ENCODE assay signal across 12 cellular contexts in the genomic region with DNA sequence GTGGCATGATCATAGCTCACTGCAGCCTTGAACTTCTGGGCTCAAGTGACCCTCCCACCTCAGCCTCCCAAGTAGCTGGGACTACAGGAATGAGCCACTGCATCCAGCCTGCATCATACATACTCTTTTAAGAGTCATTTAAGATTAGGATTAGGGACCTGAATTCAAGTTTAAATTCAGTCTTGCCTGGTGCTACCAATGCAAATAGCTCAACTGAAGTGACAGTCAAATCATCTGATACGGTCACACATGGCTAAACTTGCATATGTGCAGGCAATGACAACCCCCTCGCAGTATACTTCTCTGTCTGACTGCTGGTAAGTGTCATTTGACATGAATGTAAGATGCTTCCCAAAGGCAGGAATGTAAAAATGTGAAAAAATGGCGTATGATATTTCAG. TPM values are rescaled to one million over a fixed set of nuclear protein-coding genes. Genes with fewer than 3 reads are reported as not detected.
A peak's percentile ranks its signal among the peaks of the same experiment; 100 is the strongest.
DNase-seq lines count a peak whose midpoint lies in the region; ATAC-seq and TF ChIP-seq lines count a peak whose summit lies in the region.
"Had no signal": no experiment of that assay in that cellular context is flagged by ENCODE, and none has a peak within 500 bp of the region (broad histone marks: within the 10 kb centered on the region; RNA-seq: fewer than 3 reads in every experiment).

No MANE protein-coding gene starts in this region.

- no peaks in the 10 kb centered on the region for H3K36me3 Mint-ChIP-seq in activated T-cell treated with anti-CD3 and anti-CD28 coated beads, Interleukin-2, amount 50 U/mL, for 72 hours (ENCODE audit: insufficient read depth in 2 of 2)
- no peaks in the 10 kb centered on the region for H3K36me3 Mint-ChIP-seq in activated T-cell treated with anti-CD3 and anti-CD28 coated beads, Interleukin-2, amount 50 U/mL, for 24 hours (ENCODE audit: low read depth)
- H3K36me3 Mint-ChIP-seq in type B pancreatic cell: no peaks in the 10 kb centered on the region

- peaks cover 21% of the 10 kb centered on the region for H3K4me1 Mint-ChIP-seq in activated T-cell treated with anti-CD3 and anti-CD28 coated beads, Interleukin-2, amount 50 U/mL, for 72 hours (ENCODE audit: low read depth)
- H3K4me1 Mint-ChIP-seq in activated T-cell treated with anti-CD3 and anti-CD28 coated beads, Interleukin-2, amount 50 U/mL, for 24 hours (ENCODE audit: low read depth): peaks cover 22% of the 10 kb centered on the region
- peaks cover 9% of the 10 kb centered on the region for H3K4me1 Mint-ChIP-seq in type B pancreatic cell (ENCODE audit: unreplicated experiment)

- TF ChIP-seq CTCF in type B pancreatic cell (conservative IDR thresholded peaks at IDR 0.05): no peak

- H3K9me3 Mint-ChIP-seq in activated T-cell treated with anti-CD3 and anti-CD28 coated beads, Interleukin-2, amount 50 U/mL, for 72 hours: no peaks in the 10 kb centered on the region
- H3K9me3 Mint-ChIP-seq in activated T-cell treated with anti-CD3 and anti-CD28 coated beads, Interleukin-2, amount 50 U/mL, for 24 hours: no peaks in the 10 kb centered on the region
- no peaks in the 10 kb centered on the region for H3K9me3 Mint-ChIP-seq in type B pancreatic cell

- H3K4me3 Mint-ChIP-seq in activated T-cell treated with anti-CD3 and anti-CD28 coated beads, Interleukin-2, amount 50 U/mL, for 72 hours: peak overlapping the region in 1 of 2 donors; percentile 76
- no peak overlapping the region for H3K4me3 Mint-ChIP-seq in activated T-cell treated with anti-CD3 and anti-CD28 coated beads, Interleukin-2, amount 50 U/mL, for 24 hours
- H3K4me3 Mint-ChIP-seq in type B pancreatic cell: no peak overlapping the region

- H3K27me3 Mint-ChIP-seq in activated T-cell treated with anti-CD3 and anti-CD28 coated beads, Interleukin-2, amount 50 U/mL, for 72 hours (ENCODE audit: low read depth): peaks cover 11% of the 10 kb centered on the region
- peaks cover 2% of the 10 kb centered on the region for H3K27me3 Mint-ChIP-seq in activated T-cell treated with anti-CD3 and anti-CD28 coated beads, Interleukin-2, amount 50 U/mL, for 24 hours
- peaks cover 8% of the 10 kb centered on the region for H3K27me3 Mint-ChIP-seq in type B pancreatic cell

- peak in 1 of 2 donors; percentile 15 for ATAC-seq in activated T-cell treated with anti-CD3 and anti-CD28 coated beads, Interleukin-2, amount 50 U/mL, for 72 hours (replicated peaks in 1 of 2)
- peak; percentile 42 for ATAC-seq in HG02870 (IDR thresholded peaks at IDR 0.05; ENCODE audit: unreplicated experiment)

- no peak for DNase-seq in activated T-cell treated with anti-CD3 and anti-CD28 coated beads, Interleukin-2, amount 50 U/mL, for 72 hours
- DNase-seq in activated T-cell treated with anti-CD3 and anti-CD28 coated beads, Interleukin-2, amount 50 U/mL, for 24 hours: no peak
- DNase-seq in NAMALWA (ENCODE audit: low spot score) (peak; percentile 80), type B pancreatic cell (ENCODE audit: extremely low spot score, unreplicated experiment) (peak; percentile 18), SW 1271 (lab: John Stamatoyannopoulos, UW) (no peak), KBM-7 (no peak), SW480 (ENCODE audit: low spot score) (no peak)
- DNase-seq: ACHN, NCI-H2171 had no signal

- H3K27ac Mint-ChIP-seq in activated T-cell treated with anti-CD3 and anti-CD28 coated beads, Interleukin-2, amount 50 U/mL, for 72 hours: peak overlapping the region; percentile 67
- no peak overlapping the region for H3K27ac Mint-ChIP-seq in activated T-cell treated with anti-CD3 and anti-CD28 coated beads, Interleukin-2, amount 50 U/mL, for 24 hours
- no peak overlapping the region for H3K27ac Mint-ChIP-seq in type B pancreatic cell

- in situ Hi-C loops in KBM-7 (cut with MboI; ENCODE audit: low pct_unique_long_range_greater_than_20kb, low sequenced_read_pairs): no loop called here

RNA-seq across cellular contexts. Expression of a gene that starts 31.8 kb away (rescaled TPM):
- total RNA-seq in activated T-cell treated with anti-CD3 and anti-CD28 coated beads, Interleukin-2, amount 50 U/mL, for 72 hours: 10 to 100 TPM; 40.3 to 40.5 TPM
- 34.8 and 41.3 TPM in 2 replicates for total RNA-seq in type B pancreatic cell (ENCODE audit: low replicate concordance)

RNA-seq across cellular contexts. Expression of a gene that starts 59.4 kb away (rescaled TPM):
- total RNA-seq in activated T-cell treated with anti-CD3 and anti-CD28 coated beads, Interleukin-2, amount 50 U/mL, for 72 hours: under 1 TPM; 0.19 to 0.21 TPM
- 0.38 and 4.1 TPM in 2 replicates for total RNA-seq in type B pancreatic cell (ENCODE audit: low replicate concordance)
- total RNA-seq: astrocyte, glomerular endothelial cell had no signal

Comparison
In these comparisons a context has a peak if more than half of its experiments do, and no peak if none do; other contexts are left out.
1. DNase-seq: peak in NAMALWA (single experiment) and type B pancreatic cell (single experiment); none in activated T-cell treated with anti-CD3 and anti-CD28 coated beads, Interleukin-2, amount 50 U/mL, for 72 hours (0 of 2), activated T-cell treated with anti-CD3 and anti-CD28 coated beads, Interleukin-2, amount 50 U/mL, for 24 hours (single experiment), SW 1271 (0 of 2), KBM-7 (single experiment) and SW480 (single experiment).